15 cellular contexts compared by ENCODE assay signal in the genomic region with DNA sequence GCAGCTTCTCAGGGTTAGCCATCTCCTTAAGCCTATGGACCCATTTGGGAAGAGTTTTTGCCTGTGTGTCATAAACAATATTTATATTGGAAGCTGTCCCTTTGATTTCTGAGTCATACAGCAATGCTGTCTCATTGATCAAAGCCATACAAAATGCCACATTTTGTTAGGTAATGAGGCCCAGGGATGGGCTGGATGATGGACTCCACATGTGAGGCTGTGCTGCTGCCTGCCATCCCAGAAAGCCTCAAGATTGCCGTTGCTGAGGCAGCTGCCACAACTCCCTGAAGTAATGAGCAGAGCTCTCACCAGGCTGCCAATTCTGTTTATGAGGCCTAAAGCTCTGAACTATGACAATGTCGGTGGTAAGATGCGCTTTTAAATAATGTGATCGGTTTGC.
DNase-seq lines count a peak whose midpoint lies in the region; ATAC-seq and TF ChIP-seq lines count a peak whose summit lies in the region.
"Had no signal": no experiment of that assay in that cellular context is flagged by ENCODE, and none has a peak within 500 bp of the region (broad histone marks: within the 10 kb centered on the region; RNA-seq: fewer than 3 reads in every experiment).

No MANE protein-coding gene starts in this region.

- TF ChIP-seq POLR2A in erythroblast (IDR thresholded peaks at IDR 0.05; ENCODE audit: low read length) = no peak

- DNase-seq in AG09309 (ENCODE audit: low read depth) = peak; percentile 24
- peak; percentile 48 for DNase-seq in GM04504 (ENCODE audit: low read depth)
- peak; percentile 82 for DNase-seq in fibroblast of peridontal ligament (ENCODE audit: extremely low read depth)
- no peak for DNase-seq in erythroblast (lab: John Stamatoyannopoulos, UW)
- DNase-seq in posterior cingulate gyrus = no peak
- DNase-seq in activated T-cell treated with anti-CD3 and anti-CD28 coated beads for 4 hours = no peak
- DNase-seq: COR-L47, EL, NCI-H1092, NCI-H524, Peyer's patch had no signal

- intact Hi-C loops in posterior cingulate gyrus (cut with DNase I) = no loop called here

- ATAC-seq in SK-N-SH treated with all-trans-retinoic acid at 6 μM for 48 hours = peak; percentile 68
- ATAC-seq in HG03196 (IDR thresholded peaks at IDR 0.05; ENCODE audit: unreplicated experiment) = no peak
- ATAC-seq: HCT116, Right ventricle myocardium inferior had no signal

- no peak overlapping the region for H3K4me3 ChIP-seq in AG09309 (ENCODE audit: control insufficient read depth, low read depth, low read length)
- H3K4me3 ChIP-seq: Peyer's patch had no signal

- TF ChIP-seq CTCF in AG09309 (IDR thresholded peaks at IDR 0.05; ENCODE audit: control insufficient read depth, insufficient read depth, low read depth, low read length, missing control alignments) = no peak

TF ChIP-seq in SK-N-SH treated with all-trans-retinoic acid at 6 μM for 48 hours, 23 proteins besides CTCF, POLR2A, EP300 and RAD21:
- TF ChIP-seq ZC3H10 (CRISPR knock-in tag; IDR thresholded peaks at IDR 0.05) (no peak), BACH2 (CRISPR knock-in tag; IDR thresholded peaks at IDR 0.05; ENCODE audit: borderline replicate concordance) (no peak), ZNF565 (CRISPR knock-in tag; conservative IDR thresholded peaks at IDR 0.05; ENCODE audit: low read depth) (no peak), ZNF70 (CRISPR knock-in tag; IDR thresholded peaks at IDR 0.05) (no peak), ARNTL (CRISPR knock-in tag; IDR thresholded peaks at IDR 0.05; ENCODE audit: borderline replicate concordance, low read depth) (no peak), SNAI2 (CRISPR knock-in tag; IDR thresholded peaks at IDR 0.05) (no peak), ZFP3 (CRISPR knock-in tag; IDR thresholded peaks at IDR 0.05) (no peak)
- TF ChIP-seq, protein P1, sequence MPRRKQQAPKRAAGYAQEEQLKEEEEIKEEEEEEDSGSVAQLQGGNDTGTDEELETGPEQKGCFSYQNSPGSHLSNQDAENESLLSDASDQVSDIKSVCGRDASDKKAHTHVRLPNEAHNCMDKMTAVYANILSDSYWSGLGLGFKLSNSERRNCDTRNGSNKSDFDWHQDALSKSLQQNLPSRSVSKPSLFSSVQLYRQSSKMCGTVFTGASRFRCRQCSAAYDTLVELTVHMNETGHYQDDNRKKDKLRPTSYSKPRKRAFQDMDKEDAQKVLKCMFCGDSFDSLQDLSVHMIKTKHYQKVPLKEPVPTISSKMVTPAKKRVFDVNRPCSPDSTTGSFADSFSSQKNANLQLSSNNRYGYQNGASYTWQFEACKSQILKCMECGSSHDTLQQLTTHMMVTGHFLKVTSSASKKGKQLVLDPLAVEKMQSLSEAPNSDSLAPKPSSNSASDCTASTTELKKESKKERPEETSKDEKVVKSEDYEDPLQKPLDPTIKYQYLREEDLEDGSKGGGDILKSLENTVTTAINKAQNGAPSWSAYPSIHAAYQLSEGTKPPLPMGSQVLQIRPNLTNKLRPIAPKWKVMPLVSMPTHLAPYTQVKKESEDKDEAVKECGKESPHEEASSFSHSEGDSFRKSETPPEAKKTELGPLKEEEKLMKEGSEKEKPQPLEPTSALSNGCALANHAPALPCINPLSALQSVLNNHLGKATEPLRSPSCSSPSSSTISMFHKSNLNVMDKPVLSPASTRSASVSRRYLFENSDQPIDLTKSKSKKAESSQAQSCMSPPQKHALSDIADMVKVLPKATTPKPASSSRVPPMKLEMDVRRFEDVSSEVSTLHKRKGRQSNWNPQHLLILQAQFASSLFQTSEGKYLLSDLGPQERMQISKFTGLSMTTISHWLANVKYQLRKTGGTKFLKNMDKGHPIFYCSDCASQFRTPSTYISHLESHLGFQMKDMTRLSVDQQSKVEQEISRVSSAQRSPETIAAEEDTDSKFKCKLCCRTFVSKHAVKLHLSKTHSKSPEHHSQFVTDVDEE (CRISPR knock-in tag; IDR thresholded peaks at IDR 0.05) = no peak
- TF ChIP-seq, protein P2, sequence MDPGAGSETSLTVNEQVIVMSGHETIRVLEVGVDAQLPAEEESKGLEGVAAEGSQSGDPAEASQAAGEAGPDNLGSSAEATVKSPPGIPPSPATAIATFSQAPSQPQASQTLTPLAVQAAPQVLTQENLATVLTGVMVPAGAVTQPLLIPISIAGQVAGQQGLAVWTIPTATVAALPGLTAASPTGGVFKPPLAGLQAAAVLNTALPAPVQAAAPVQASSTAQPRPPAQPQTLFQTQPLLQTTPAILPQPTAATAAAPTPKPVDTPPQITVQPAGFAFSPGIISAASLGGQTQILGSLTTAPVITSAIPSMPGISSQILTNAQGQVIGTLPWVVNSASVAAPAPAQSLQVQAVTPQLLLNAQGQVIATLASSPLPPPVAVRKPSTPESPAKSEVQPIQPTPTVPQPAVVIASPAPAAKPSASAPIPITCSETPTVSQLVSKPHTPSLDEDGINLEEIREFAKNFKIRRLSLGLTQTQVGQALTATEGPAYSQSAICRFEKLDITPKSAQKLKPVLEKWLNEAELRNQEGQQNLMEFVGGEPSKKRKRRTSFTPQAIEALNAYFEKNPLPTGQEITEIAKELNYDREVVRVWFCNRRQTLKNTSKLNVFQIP (CRISPR knock-in tag; IDR thresholded peaks at IDR 0.05; ENCODE audit: borderline replicate concordance, low read depth) = no peak

Comparison
In these comparisons a context has a peak if more than half of its experiments do, and no peak if none do; other contexts are left out.
1. DNase-seq: peak in AG09309 (single experiment), GM04504 (single experiment) and fibroblast of peridontal ligament (single experiment); none in erythroblast (0 of 2), posterior cingulate gyrus (0 of 10) and activated T-cell treated with anti-CD3 and anti-CD28 coated beads for 4 hours (single experiment).